ENCODE assay signal across 23 cellular contexts in the genomic region with DNA sequence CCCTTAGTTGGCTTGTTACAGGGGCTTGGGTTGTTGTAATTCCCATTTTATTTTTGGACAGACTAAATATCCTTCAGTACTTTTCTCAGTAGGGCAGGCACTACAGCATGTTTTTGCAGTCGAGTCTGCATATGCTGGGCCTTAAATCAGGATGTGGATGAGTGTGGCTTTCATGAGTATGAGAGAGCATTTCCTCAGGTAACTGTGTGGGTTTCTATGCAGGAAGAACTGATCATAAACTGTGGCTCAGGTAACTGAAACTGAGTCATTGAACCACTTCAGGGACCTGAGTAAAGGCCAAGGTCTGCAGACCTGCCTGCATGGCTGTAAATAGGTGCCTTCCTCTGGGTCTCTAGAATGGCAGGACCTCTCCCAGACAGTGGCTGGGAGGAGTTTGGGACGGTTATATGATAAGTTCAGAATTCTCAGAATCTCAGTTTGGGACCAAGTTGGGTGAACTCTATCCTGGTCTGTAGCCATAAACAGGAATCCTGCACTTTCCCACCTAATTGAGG.
"Had no signal": no experiment of that assay in that cellular context is flagged by ENCODE, and none has a peak within 500 bp of the region (broad histone marks: within the 10 kb centered on the region; RNA-seq: fewer than 3 reads in every experiment).

No MANE protein-coding gene starts in this region.

- DNase-seq: activated CD4-positive, alpha-beta T cell treated with anti-CD3 and anti-CD28 coated beads, Interleukin-2, amount 50 U/mL, for 1 hour; activated CD8-positive, alpha-beta memory T cell treated with anti-CD3 and anti-CD28 coated beads for 24 hours; activated CD8-positive, alpha-beta memory T cell treated with anti-CD3 and anti-CD28 coated beads, Interleukin-2, amount 50 U/mL, for 4 hours; activated effector memory CD4-positive, alpha-beta T cell treated with Interleukin-2 at 50 U/mL for 16 hours; activated T-cell treated with anti-CD3 and anti-CD28 coated beads, Interleukin-2, amount 50 U/mL, for 48 hours; anterior cingulate cortex; body of pancreas; effector memory CD4-positive, alpha-beta T cell; foreskin melanocyte; hippocampal formation; left ventricle myocardium superior; mammary epithelial cell; midbrain; pancreas; psoas muscle; right cardiac atrium; SK-N-SH; stimulated activated CD4-positive, alpha-beta T cell treated with anti-CD3 and anti-CD28 coated beads, Interleukin-4, amount 100 ng/mL, for 24 hours; stimulated activated naive CD8-positive, alpha-beta T cell treated with anti-CD3 and anti-CD28 coated beads, Interleukin-15, Interleukin-2, amounts not matched to agents 100 U/mL and 50 U/mL, for 24 hours; upper lobe of right lung had no signal

- H3K27ac ChIP-seq: body of pancreas, pancreas, psoas muscle, upper lobe of right lung, VCaP had no signal

- H3K4me3 ChIP-seq: body of pancreas, pancreas, psoas muscle, upper lobe of right lung had no signal

- H3K27me3 ChIP-seq: body of pancreas, pancreas, upper lobe of right lung had no signal

- H3K4me1 ChIP-seq: body of pancreas, pancreas, psoas muscle, upper lobe of right lung had no signal

- ATAC-seq: body of pancreas; left ventricle myocardium superior; pancreas; psoas muscle; right cardiac atrium; stimulated activated naive CD8-positive, alpha-beta T cell treated with anti-CD3 and anti-CD28 coated beads, Interleukin-15, Interleukin-2, amounts not matched to agents 100 U/mL and 50 U/mL, for 24 hours; upper lobe of right lung had no signal

- H3K9me3 Mint-ChIP-seq: nephron had no signal

- H3K4me1 Mint-ChIP-seq: nephron had no signal

- H3K4me3 Mint-ChIP-seq: nephron; T-helper 2 cell treated with Interferon-gamma antibody and Interleukin-4, amounts not matched to agents 5 μg/mL and 100 μg/mL, for 36 hours had no signal

- H3K36me3 ChIP-seq: pancreas, upper lobe of right lung had no signal

- H3K27ac Mint-ChIP-seq: nephron; T-helper 2 cell treated with Interferon-gamma antibody and Interleukin-4, amounts not matched to agents 5 μg/mL and 100 μg/mL, for 36 hours had no signal

- H3K9me3 ChIP-seq: body of pancreas, pancreas, psoas muscle, upper lobe of right lung had no signal
